1 cellular context compared by ENCODE assay signal in the genomic region with DNA sequence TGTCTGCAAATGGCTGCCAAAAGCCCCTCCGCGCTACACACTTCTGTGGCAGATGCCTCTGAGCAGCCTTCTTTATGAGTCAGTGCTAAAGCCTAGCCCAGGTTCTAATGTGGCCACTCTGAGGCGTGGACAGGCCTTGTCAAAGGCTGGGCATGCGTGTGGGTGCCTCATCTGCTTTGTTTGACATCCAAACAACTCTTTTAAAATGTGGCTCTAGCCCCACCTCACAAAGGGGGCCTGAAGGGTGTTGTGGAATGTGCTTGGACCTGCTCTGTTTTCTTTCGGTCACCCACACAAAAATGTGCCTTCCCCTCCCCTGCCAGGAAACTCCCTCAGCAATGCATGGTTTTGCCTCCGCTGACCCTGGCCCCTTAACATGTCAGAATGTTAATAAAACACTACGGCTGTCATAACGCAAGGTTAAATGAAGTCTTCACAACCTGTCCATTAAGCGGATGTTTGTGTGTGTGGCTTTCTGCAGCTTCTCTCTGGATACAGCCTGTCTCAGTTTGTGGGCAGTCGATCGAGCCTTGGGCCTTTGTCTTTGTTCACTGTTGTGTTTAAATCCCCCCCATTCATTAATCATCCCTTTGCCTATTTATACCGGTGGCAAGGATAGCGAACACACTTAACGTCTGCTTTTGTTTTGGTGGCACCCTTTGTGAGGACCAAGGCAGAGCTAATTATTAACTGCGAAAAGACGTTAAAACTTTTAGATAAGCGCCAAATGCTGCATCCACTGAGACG.
TF ChIP-seq lines count a peak whose summit lies in the region.

No MANE protein-coding gene starts in this region.

TF ChIP-seq in HepG2, 621 proteins besides CTCF, POLR2A, EP300 and RAD21 (continued from another document and continues in another):
- TF ChIP-seq FOXP1 (IDR thresholded peaks at IDR 0.05) (no peak), FOXP1 (CRISPR knock-in tag; IDR thresholded peaks at IDR 0.05) (peak; percentile 92), EHMT2 (IDR thresholded peaks at IDR 0.05; ENCODE audit: borderline replicate concordance, low read depth, low read length) (no peak; the same call in 1 of the 2 replicates), ZBTB20 (CRISPR knock-in tag; IDR thresholded peaks at IDR 0.05; ENCODE audit: borderline replicate concordance, low read depth) (no peak), ARNT (IDR thresholded peaks at IDR 0.05) (no peak), ZFY (CRISPR knock-in tag; IDR thresholded peaks at IDR 0.05) (peak; percentile 69; the same call in 1 of the 2 replicates), MTA1 (CRISPR knock-in tag; IDR thresholded peaks at IDR 0.05; ENCODE audit: borderline replicate concordance) (0 out of 2 replicates have a peak, but pooled peaks have one; percentile 48), ELF1 (CRISPR knock-in tag; IDR thresholded peaks at IDR 0.05) (no peak), IRF2 (CRISPR knock-in tag; IDR thresholded peaks at IDR 0.05) (peak; percentile 54; the same call in 1 of the 2 replicates), ZNF709 (CRISPR knock-in tag; IDR thresholded peaks at IDR 0.05) (peak; percentile 49; the same call in 1 of the 2 replicates), ZSCAN20 (CRISPR knock-in tag; IDR thresholded peaks at IDR 0.05; ENCODE audit: borderline replicate concordance) (no peak), TCF12 (IDR thresholded peaks at IDR 0.05) (no peak), TCF12 (CRISPR knock-in tag; IDR thresholded peaks at IDR 0.05) (no peak; the same call in 1 of the 2 replicates), ZFYVE20 (CRISPR knock-in tag; IDR thresholded peaks at IDR 0.05; ENCODE audit: borderline replicate concordance, low read depth) (no peak), HMGA1 (CRISPR knock-in tag; conservative IDR thresholded peaks at IDR 0.05) (no peak), NFIB (CRISPR knock-in tag; IDR thresholded peaks at IDR 0.05; ENCODE audit: borderline replicate concordance) (no peak), RBAK (CRISPR knock-in tag; IDR thresholded peaks at IDR 0.05) (no peak), NFKBIZ (CRISPR knock-in tag; IDR thresholded peaks at IDR 0.05) (peak; percentile 28; the same call in 1 of the 2 replicates), HOXA3 (CRISPR knock-in tag; IDR thresholded peaks at IDR 0.05) (peak; percentile 83), ZNF564 (CRISPR knock-in tag; IDR thresholded peaks at IDR 0.05) (no peak), TAF1 (CRISPR knock-in tag; IDR thresholded peaks at IDR 0.05) (peak; percentile 50; the same call in 1 of the 2 replicates), ZMAT3 (CRISPR knock-in tag; conservative IDR thresholded peaks at IDR 0.05) (no peak), ZBTB38 (CRISPR knock-in tag; IDR thresholded peaks at IDR 0.05) (0 out of 2 replicates have a peak, but pooled peaks have one; percentile 24), JUN (CRISPR knock-in tag; IDR thresholded peaks at IDR 0.05) (peak; percentile 72), ZSCAN25 (CRISPR knock-in tag; IDR thresholded peaks at IDR 0.05) (no peak), MAFF (IDR thresholded peaks at IDR 0.05; ENCODE audit: low read depth, low read length) (no peak), ZMYM3 (CRISPR knock-in tag; IDR thresholded peaks at IDR 0.05) (peak; percentile 77), HOXA7 (CRISPR knock-in tag; IDR thresholded peaks at IDR 0.05) (no peak), ZNF432 (CRISPR knock-in tag; IDR thresholded peaks at IDR 0.05; ENCODE audit: borderline replicate concordance) (no peak), SKI (IDR thresholded peaks at IDR 0.05; ENCODE audit: partially characterized antibody) (no peak), ZNF75D (CRISPR knock-in tag; IDR thresholded peaks at IDR 0.05; ENCODE audit: borderline replicate concordance) (no peak), RBM22 (optimal IDR thresholded peaks at IDR 0.05; ENCODE audit: low read length) (no peak), ZNF569 (CRISPR knock-in tag; IDR thresholded peaks at IDR 0.05; ENCODE audit: borderline replicate concordance) (no peak), ZNF619 (CRISPR knock-in tag; IDR thresholded peaks at IDR 0.05) (no peak), MBD4 (IDR thresholded peaks at IDR 0.05; ENCODE audit: borderline replicate concordance, low read length) (0 out of 2 replicates have a peak, but pooled peaks have one; percentile 49), TP53 (CRISPR knock-in tag; conservative IDR thresholded peaks at IDR 0.05) (peak; percentile 89; the same call in 1 of the 2 replicates), MBNL3 (CRISPR knock-in tag; conservative IDR thresholded peaks at IDR 0.05) (no peak), RFX3 (CRISPR knock-in tag; IDR thresholded peaks at IDR 0.05) (no peak), GPN1 (CRISPR knock-in tag; IDR thresholded peaks at IDR 0.05; ENCODE audit: borderline replicate concordance) (no peak)
- TF ChIP-seq, protein P1, sequence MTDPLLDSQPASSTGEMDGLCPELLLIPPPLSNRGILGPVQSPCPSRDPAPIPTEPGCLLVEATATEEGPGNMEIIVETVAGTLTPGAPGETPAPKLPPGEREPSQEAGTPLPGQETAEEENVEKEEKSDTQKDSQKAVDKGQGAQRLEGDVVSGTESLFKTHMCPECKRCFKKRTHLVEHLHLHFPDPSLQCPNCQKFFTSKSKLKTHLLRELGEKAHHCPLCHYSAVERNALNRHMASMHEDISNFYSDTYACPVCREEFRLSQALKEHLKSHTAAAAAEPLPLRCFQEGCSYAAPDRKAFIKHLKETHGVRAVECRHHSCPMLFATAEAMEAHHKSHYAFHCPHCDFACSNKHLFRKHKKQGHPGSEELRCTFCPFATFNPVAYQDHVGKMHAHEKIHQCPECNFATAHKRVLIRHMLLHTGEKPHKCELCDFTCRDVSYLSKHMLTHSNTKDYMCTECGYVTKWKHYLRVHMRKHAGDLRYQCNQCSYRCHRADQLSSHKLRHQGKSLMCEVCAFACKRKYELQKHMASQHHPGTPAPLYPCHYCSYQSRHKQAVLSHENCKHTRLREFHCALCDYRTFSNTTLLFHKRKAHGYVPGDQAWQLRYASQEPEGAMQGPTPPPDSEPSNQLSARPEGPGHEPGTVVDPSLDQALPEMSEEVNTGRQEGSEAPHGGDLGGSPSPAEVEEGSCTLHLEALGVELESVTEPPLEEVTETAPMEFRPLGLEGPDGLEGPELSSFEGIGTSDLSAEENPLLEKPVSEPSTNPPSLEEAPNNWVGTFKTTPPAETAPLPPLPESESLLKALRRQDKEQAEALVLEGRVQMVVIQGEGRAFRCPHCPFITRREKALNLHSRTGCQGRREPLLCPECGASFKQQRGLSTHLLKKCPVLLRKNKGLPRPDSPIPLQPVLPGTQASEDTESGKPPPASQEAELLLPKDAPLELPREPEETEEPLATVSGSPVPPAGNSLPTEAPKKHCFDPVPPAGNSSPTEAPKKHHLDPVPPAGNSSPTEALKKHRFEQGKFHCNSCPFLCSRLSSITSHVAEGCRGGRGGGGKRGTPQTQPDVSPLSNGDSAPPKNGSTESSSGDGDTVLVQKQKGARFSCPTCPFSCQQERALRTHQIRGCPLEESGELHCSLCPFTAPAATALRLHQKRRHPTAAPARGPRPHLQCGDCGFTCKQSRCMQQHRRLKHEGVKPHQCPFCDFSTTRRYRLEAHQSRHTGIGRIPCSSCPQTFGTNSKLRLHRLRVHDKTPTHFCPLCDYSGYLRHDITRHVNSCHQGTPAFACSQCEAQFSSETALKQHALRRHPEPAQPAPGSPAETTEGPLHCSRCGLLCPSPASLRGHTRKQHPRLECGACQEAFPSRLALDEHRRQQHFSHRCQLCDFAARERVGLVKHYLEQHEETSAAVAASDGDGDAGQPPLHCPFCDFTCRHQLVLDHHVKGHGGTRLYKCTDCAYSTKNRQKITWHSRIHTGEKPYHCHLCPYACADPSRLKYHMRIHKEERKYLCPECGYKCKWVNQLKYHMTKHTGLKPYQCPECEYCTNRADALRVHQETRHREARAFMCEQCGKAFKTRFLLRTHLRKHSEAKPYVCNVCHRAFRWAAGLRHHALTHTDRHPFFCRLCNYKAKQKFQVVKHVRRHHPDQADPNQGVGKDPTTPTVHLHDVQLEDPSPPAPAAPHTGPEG (CRISPR knock-in tag; IDR thresholded peaks at IDR 0.05), result peak; percentile 84
- TF ChIP-seq, protein P2, sequence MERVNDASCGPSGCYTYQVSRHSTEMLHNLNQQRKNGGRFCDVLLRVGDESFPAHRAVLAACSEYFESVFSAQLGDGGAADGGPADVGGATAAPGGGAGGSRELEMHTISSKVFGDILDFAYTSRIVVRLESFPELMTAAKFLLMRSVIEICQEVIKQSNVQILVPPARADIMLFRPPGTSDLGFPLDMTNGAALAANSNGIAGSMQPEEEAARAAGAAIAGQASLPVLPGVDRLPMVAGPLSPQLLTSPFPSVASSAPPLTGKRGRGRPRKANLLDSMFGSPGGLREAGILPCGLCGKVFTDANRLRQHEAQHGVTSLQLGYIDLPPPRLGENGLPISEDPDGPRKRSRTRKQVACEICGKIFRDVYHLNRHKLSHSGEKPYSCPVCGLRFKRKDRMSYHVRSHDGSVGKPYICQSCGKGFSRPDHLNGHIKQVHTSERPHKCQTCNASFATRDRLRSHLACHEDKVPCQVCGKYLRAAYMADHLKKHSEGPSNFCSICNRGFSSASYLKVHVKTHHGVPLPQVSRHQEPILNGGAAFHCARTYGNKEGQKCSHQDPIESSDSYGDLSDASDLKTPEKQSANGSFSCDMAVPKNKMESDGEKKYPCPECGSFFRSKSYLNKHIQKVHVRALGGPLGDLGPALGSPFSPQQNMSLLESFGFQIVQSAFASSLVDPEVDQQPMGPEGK (CRISPR knock-in tag; IDR thresholded peaks at IDR 0.05), result peak; percentile 95
- TF ChIP-seq, protein P3, sequence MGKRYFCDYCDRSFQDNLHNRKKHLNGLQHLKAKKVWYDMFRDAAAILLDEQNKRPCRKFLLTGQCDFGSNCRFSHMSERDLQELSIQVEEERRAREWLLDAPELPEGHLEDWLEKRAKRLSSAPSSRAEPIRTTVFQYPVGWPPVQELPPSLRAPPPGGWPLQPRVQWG (CRISPR knock-in tag; IDR thresholded peaks at IDR 0.05; ENCODE audit: borderline replicate concordance, low read depth), result no peak
- TF ChIP-seq, protein P4, sequence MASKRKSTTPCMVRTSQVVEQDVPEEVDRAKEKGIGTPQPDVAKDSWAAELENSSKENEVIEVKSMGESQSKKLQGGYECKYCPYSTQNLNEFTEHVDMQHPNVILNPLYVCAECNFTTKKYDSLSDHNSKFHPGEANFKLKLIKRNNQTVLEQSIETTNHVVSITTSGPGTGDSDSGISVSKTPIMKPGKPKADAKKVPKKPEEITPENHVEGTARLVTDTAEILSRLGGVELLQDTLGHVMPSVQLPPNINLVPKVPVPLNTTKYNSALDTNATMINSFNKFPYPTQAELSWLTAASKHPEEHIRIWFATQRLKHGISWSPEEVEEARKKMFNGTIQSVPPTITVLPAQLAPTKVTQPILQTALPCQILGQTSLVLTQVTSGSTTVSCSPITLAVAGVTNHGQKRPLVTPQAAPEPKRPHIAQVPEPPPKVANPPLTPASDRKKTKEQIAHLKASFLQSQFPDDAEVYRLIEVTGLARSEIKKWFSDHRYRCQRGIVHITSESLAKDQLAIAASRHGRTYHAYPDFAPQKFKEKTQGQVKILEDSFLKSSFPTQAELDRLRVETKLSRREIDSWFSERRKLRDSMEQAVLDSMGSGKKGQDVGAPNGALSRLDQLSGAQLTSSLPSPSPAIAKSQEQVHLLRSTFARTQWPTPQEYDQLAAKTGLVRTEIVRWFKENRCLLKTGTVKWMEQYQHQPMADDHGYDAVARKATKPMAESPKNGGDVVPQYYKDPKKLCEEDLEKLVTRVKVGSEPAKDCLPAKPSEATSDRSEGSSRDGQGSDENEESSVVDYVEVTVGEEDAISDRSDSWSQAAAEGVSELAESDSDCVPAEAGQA (IDR thresholded peaks at IDR 0.05; ENCODE audit: low read depth), result peak; percentile 61; the same call in 1 of the 2 replicates
- TF ChIP-seq, protein P4 (CRISPR knock-in tag; IDR thresholded peaks at IDR 0.05; ENCODE audit: borderline replicate concordance), result 0 out of 2 replicates have a peak, but pooled peaks have one; percentile 88
- TF ChIP-seq, protein P5, sequence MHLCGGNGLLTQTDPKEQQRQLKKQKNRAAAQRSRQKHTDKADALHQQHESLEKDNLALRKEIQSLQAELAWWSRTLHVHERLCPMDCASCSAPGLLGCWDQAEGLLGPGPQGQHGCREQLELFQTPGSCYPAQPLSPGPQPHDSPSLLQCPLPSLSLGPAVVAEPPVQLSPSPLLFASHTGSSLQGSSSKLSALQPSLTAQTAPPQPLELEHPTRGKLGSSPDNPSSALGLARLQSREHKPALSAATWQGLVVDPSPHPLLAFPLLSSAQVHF (CRISPR knock-in tag; IDR thresholded peaks at IDR 0.05), result no peak
- TF ChIP-seq, protein P6, sequence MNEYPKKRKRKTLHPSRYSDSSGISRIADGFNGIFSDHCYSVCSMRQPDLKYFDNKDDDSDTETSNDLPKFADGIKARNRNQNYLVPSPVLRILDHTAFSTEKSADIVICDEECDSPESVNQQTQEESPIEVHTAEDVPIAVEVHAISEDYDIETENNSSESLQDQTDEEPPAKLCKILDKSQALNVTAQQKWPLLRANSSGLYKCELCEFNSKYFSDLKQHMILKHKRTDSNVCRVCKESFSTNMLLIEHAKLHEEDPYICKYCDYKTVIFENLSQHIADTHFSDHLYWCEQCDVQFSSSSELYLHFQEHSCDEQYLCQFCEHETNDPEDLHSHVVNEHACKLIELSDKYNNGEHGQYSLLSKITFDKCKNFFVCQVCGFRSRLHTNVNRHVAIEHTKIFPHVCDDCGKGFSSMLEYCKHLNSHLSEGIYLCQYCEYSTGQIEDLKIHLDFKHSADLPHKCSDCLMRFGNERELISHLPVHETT (CRISPR knock-in tag; conservative IDR thresholded peaks at IDR 0.05), result no peak
